ENCODE assay signal across 18 cellular contexts in genomic region chr6:154245542-154245941, GRCh38.
DNase-seq lines count a peak whose midpoint lies in the region; ATAC-seq, FAIRE-seq and TF ChIP-seq lines count a peak whose summit lies in the region.
"Had no signal": no experiment of that assay in that cellular context is flagged by ENCODE, and none has a peak within 500 bp of the region (broad histone marks: within the 10 kb centered on the region; RNA-seq: fewer than 3 reads in every experiment).

No MANE protein-coding gene starts in this region.

- H3K4me1 ChIP-seq in Peyer's patch: peaks cover 0 to 3% (median 0%) of the 10 kb centered on the region in 4 donors
- H3K4me1 ChIP-seq in effector memory CD4-positive, alpha-beta T cell (ENCODE audit: control insufficient read depth, insufficient read depth, low read length, poor library complexity, severe bottlenecking): peaks cover 50% of the 10 kb centered on the region

- H3K27ac ChIP-seq in Peyer's patch (peak overlapping the region in 3 of 4 donors; percentile 45 to 62 (median 46)), skin epidermis (peak overlapping the region in 11 of 21 experiments; percentile 1 to 82 (median 63))
- peak overlapping the region; percentile 75 for H3K27ac ChIP-seq in effector memory CD4-positive, alpha-beta T cell (ENCODE audit: insufficient read depth, low read length, poor library complexity, severe bottlenecking)
- H3K27ac ChIP-seq: 22Rv1, cardiac muscle cell, HL-60 had no signal

- no peak for TF ChIP-seq POLR2A in Peyer's patch (IDR thresholded peaks at IDR 0.05)
- TF ChIP-seq POLR2A in GM12891 (IDR thresholded peaks at IDR 0.05; ENCODE audit: low read depth, low read length): no peak

- peaks cover 59% of the 10 kb centered on the region for H3K4me1 Mint-ChIP-seq in T-helper 1 cell treated with Interleukin-12 subunit alpha and Interleukin-12 subunit beta and Interleukin-4 antibody, amounts not matched to agents 30 μg/mL and 1 μg/mL, for 36 hours (ENCODE audit: low read depth)

- FAIRE-seq in GM12891 (lab: Jason Lieb, UNC): no peak
- FAIRE-seq: kidney had no signal

- ATAC-seq in Right ventricle myocardium superior (ENCODE audit: poor library complexity): no peak
- ATAC-seq: Panc1 had no signal

- H3K9me3 Mint-ChIP-seq in T-helper 1 cell treated with Interleukin-12 subunit alpha and Interleukin-12 subunit beta and Interleukin-4 antibody, amounts not matched to agents 30 μg/mL and 1 μg/mL, for 36 hours: peaks cover 8% of the 10 kb centered on the region

- H3K27me3 ChIP-seq in Peyer's patch: no peaks in the 10 kb centered on the region
- H3K27me3 ChIP-seq in effector memory CD4-positive, alpha-beta T cell (replicated peaks; ENCODE audit: control insufficient read depth, insufficient read depth, low read length, poor library complexity, severe bottlenecking): no peaks in the 10 kb centered on the region
- H3K27me3 ChIP-seq: cardiac muscle cell had no signal

- DNase-seq in T-helper 1 cell (no peak), Peyer's patch (no peak), GM12891 (ENCODE audit: insufficient read length, low spot score) (no peak), Right ventricle myocardium superior (no peak)
- no peak for DNase-seq in effector memory CD4-positive, alpha-beta T cell
- no peak for DNase-seq in stimulated activated CD4-positive, alpha-beta T cell treated with anti-CD3 and anti-CD28 coated beads, Interleukin-15, amount 100 ng/mL, for 24 hours
- DNase-seq: activated effector memory CD4-positive, alpha-beta T cell treated with anti-CD3 and anti-CD28 coated beads, Interleukin-2, amount 50 U/mL, for 16 hours; GDM1; kidney; NCI-H1694 treated with DMSO at 0.1 percent for 48 hours; NCI-H526 treated with DMSO at 0.1 percent for 48 hours; stimulated activated CD8-positive, alpha-beta memory T cell treated with anti-CD3 and anti-CD28 coated beads, Interleukin-4, amount 100 ng/mL, for 48 hours had no signal

- TF ChIP-seq CTCF in Peyer's patch (IDR thresholded peaks at IDR 0.05): no peak

- peak overlapping the region; percentile 82 for H3K4me3 Mint-ChIP-seq in T-helper 1 cell treated with Interleukin-12 subunit alpha and Interleukin-12 subunit beta and Interleukin-4 antibody, amounts not matched to agents 30 μg/mL and 1 μg/mL, for 36 hours

- no peaks in the 10 kb centered on the region for H3K27me3 Mint-ChIP-seq in T-helper 1 cell treated with Interleukin-12 subunit alpha and Interleukin-12 subunit beta and Interleukin-4 antibody, amounts not matched to agents 30 μg/mL and 1 μg/mL, for 36 hours (ENCODE audit: low read depth)

- H3K36me3 Mint-ChIP-seq in T-helper 1 cell treated with Interleukin-12 subunit alpha and Interleukin-12 subunit beta and Interleukin-4 antibody, amounts not matched to agents 30 μg/mL and 1 μg/mL, for 36 hours (ENCODE audit: low read depth): peaks cover 7% of the 10 kb centered on the region

- peak overlapping the region; percentile 27 to 39 (median 33) for H3K4me3 ChIP-seq in Peyer's patch
- H3K4me3 ChIP-seq in effector memory CD4-positive, alpha-beta T cell (ENCODE audit: insufficient read depth, low read depth, low read length, poor library complexity, severe bottlenecking): peak overlapping the region; percentile 66
- peak overlapping the region in 5 of 7 experiments; percentile 14 to 35 (median 27) for H3K4me3 ChIP-seq in skin epidermis
- H3K4me3 ChIP-seq: cardiac muscle cell had no signal

- H3K36me3 ChIP-seq in Peyer's patch: no peaks in the 10 kb centered on the region
- no peaks in the 10 kb centered on the region for H3K36me3 ChIP-seq in effector memory CD4-positive, alpha-beta T cell (ENCODE audit: control insufficient read depth, insufficient read depth, low read length)
- H3K36me3 ChIP-seq: cardiac muscle cell had no signal

- intact Hi-C loops in Right ventricle myocardium superior (cut with DNase I): no loop called here

- no peaks in the 10 kb centered on the region for H3K9me3 ChIP-seq in Peyer's patch
- no peaks in the 10 kb centered on the region for H3K9me3 ChIP-seq in effector memory CD4-positive, alpha-beta T cell (ENCODE audit: control insufficient read depth, low read length)

- H3K27ac Mint-ChIP-seq in T-helper 1 cell treated with Interleukin-12 subunit alpha and Interleukin-12 subunit beta and Interleukin-4 antibody, amounts not matched to agents 30 μg/mL and 1 μg/mL, for 36 hours: peak overlapping the region; percentile 86

TF ChIP-seq in GM12891, 5 proteins besides CTCF, POLR2A, EP300 and RAD21:
- TF ChIP-seq PAX5 (IDR thresholded peaks at IDR 0.05; ENCODE audit: insufficient read depth, low read length, severe bottlenecking) (no peak), SPI1 (IDR thresholded peaks at IDR 0.05; ENCODE audit: low read depth, low read length) (no peak), POU2F2 (IDR thresholded peaks at IDR 0.05; ENCODE audit: low read depth, low read length) (no peak), POLR2AphosphoS5 (IDR thresholded peaks at IDR 0.05; ENCODE audit: low read depth, low read length) (no peak), TAF1 (IDR thresholded peaks at IDR 0.05; ENCODE audit: low read depth, low read length) (no peak)
